Comparison of ENCODE assay signal across 15 cellular contexts in genomic region chr12:69015831-69016230, GRCh38.
DNase-seq lines count a peak whose midpoint lies in the region; TF ChIP-seq lines count a peak whose summit lies in the region.
"Had no signal": no experiment of that assay in that cellular context is flagged by ENCODE, and none has a peak within 500 bp of the region (broad histone marks: within the 10 kb centered on the region; RNA-seq: fewer than 3 reads in every experiment).

No MANE protein-coding gene starts in this region.

- DNase-seq in MM.1S (no peak), NCI-H1417 treated with DMSO at 0.1 percent for 48 hours (lab: John Stamatoyannopoulos, UW) (peak; percentile 4), neural progenitor cell (ENCODE audit: low spot score) (no peak), SJCRH30 (no peak), neuronal stem cell (ENCODE audit: low spot score) (no peak), brain microvascular endothelial cell (no peak)
- DNase-seq: C1 segment of cervical spinal cord; Calu3; CD4-positive, alpha-beta memory T cell; COR-L47; DMS53; DMS79 treated with DMSO at 0.1 percent for 48 hours; GF-D8; GOT3; HCEC 1CT had no signal

- no CpG with 5 or more reads among the region's 6 CpGs for WGBS in neuronal stem cell (ENCODE audit: extremely low coverage in 2 of 2, insufficient read length in 2 of 2, insufficient replicate concordance in 1 of 2), 2 donors

- H2AK5ac ChIP-seq in neuronal stem cell (ENCODE audit: low read depth, low read length): no peak overlapping the region

- H3K27ac Mint-ChIP-seq in neural progenitor cell: no peak overlapping the region
- H3K27ac Mint-ChIP-seq: CD4-positive, alpha-beta memory T cell had no signal

- H3K9me2 ChIP-seq in MM.1S (replicated peaks; ENCODE audit: insufficient read depth, low read length): no peaks in the 10 kb centered on the region

- no peak overlapping the region for H3K23ac ChIP-seq in neuronal stem cell (ENCODE audit: low read depth, low read length, poor library complexity)

- no peak overlapping the region for H2BK120ac ChIP-seq in neuronal stem cell (ENCODE audit: low read depth, low read length)

- no peak for TF ChIP-seq CTCF in MM.1S (IDR thresholded peaks at IDR 0.05; ENCODE audit: low read length)
- TF ChIP-seq CTCF in neural progenitor cell (IDR thresholded peaks at IDR 0.05): no peak
- no peak for TF ChIP-seq CTCF in brain microvascular endothelial cell (IDR thresholded peaks at IDR 0.05; ENCODE audit: low read depth, low read length, missing control alignments)

- H3K4me2 ChIP-seq in MM.1S (ENCODE audit: low read depth, low read length) (no peak overlapping the region), neural progenitor cell (no peak overlapping the region), neuronal stem cell (ENCODE audit: insufficient read depth, low read length, poor library complexity, severe bottlenecking) (no peak overlapping the region)

- no peaks in the 10 kb centered on the region for H3K27me3 Mint-ChIP-seq in neural progenitor cell (ENCODE audit: insufficient read depth, low read depth)

- no peak overlapping the region for H4K8ac ChIP-seq in neuronal stem cell (ENCODE audit: low read depth, low read length)

- H3K4me3 Mint-ChIP-seq in neural progenitor cell: no peak overlapping the region
- H3K4me3 Mint-ChIP-seq: CD4-positive, alpha-beta memory T cell had no signal

- H3K27me3 ChIP-seq in MM.1S (replicated peaks; ENCODE audit: insufficient read depth, low read length) (no peaks in the 10 kb centered on the region), neural progenitor cell (no peaks in the 10 kb centered on the region), SJCRH30 (no peaks in the 10 kb centered on the region), neuronal stem cell (ENCODE audit: control insufficient read depth in 3 of 3, insufficient read depth in 3 of 3, low read depth in 1 of 3, low read length in 3 of 3) (no peaks in the 10 kb centered on the region), brain microvascular endothelial cell (replicated peaks) (no peaks in the 10 kb centered on the region)

- H3K9ac ChIP-seq in MM.1S (ENCODE audit: low read length): no peak overlapping the region
- H3K9ac ChIP-seq in neural progenitor cell: no peak overlapping the region
- no peak overlapping the region for H3K9ac ChIP-seq in neuronal stem cell (ENCODE audit: low read depth, low read length, poor library complexity)

- H3K79me2 ChIP-seq in MM.1S (ENCODE audit: low read length) (no peaks in the 10 kb centered on the region), neural progenitor cell (ENCODE audit: low read depth) (no peaks in the 10 kb centered on the region)

- H3K18ac ChIP-seq in neuronal stem cell (ENCODE audit: low read length): no peak overlapping the region

- H3K36me3 ChIP-seq in MM.1S (replicated peaks; ENCODE audit: insufficient read depth, low read length): no peaks in the 10 kb centered on the region
- no peaks in the 10 kb centered on the region for H3K36me3 ChIP-seq in neural progenitor cell
- H3K36me3 ChIP-seq in SJCRH30: no peaks in the 10 kb centered on the region
- no peaks in the 10 kb centered on the region for H3K36me3 ChIP-seq in neuronal stem cell (replicated peaks in 1 of 2; ENCODE audit: control insufficient read depth in 2 of 2, insufficient read depth in 2 of 2, low read length in 2 of 2)
- no peaks in the 10 kb centered on the region for H3K36me3 ChIP-seq in brain microvascular endothelial cell (replicated peaks)

- no peak overlapping the region for H2BK12ac ChIP-seq in neuronal stem cell (ENCODE audit: low read length)

- H3F3A ChIP-seq in MM.1S (ENCODE audit: insufficient read depth, low read length) (no peaks in the 10 kb centered on the region), neural progenitor cell (ENCODE audit: low read depth) (no peaks in the 10 kb centered on the region)

- H3K9me3 ChIP-seq in MM.1S (replicated peaks; ENCODE audit: insufficient read depth, low read length): no peaks in the 10 kb centered on the region
- H3K9me3 ChIP-seq in neural progenitor cell (ENCODE audit: low read depth): no peaks in the 10 kb centered on the region
- no peaks in the 10 kb centered on the region; the same call in 1 of the 2 replicates for H3K9me3 ChIP-seq in SJCRH30 (replicated peaks)
- H3K9me3 ChIP-seq in neuronal stem cell (replicated peaks in 1 of 2; ENCODE audit: control insufficient read depth in 2 of 2, insufficient read depth in 1 of 2, low read depth in 1 of 2, low read length in 2 of 2): peaks cover 0 to 1% of the 10 kb centered on the region in 2 donors

- no peaks in the 10 kb centered on the region for H3K36me3 Mint-ChIP-seq in neural progenitor cell
- H3K36me3 Mint-ChIP-seq: CD4-positive, alpha-beta memory T cell had no signal

- H3K4me1 Mint-ChIP-seq in neural progenitor cell: no peaks in the 10 kb centered on the region
- H3K4me1 Mint-ChIP-seq: CD4-positive, alpha-beta memory T cell had no signal

- H3K27ac ChIP-seq in MM.1S (ENCODE audit: low read length) (no peak overlapping the region), neural progenitor cell (no peak overlapping the region), SJCRH30 (no peak overlapping the region), neuronal stem cell (replicated peaks; ENCODE audit: low read length) (no peak overlapping the region), brain microvascular endothelial cell (no peak overlapping the region)

- no peaks in the 10 kb centered on the region for H3K79me1 ChIP-seq in neuronal stem cell (ENCODE audit: low read depth, low read length)

- no peak overlapping the region for H3K4me3 ChIP-seq in MM.1S (ENCODE audit: low read length)
- no peak overlapping the region for H3K4me3 ChIP-seq in neural progenitor cell
- no peak overlapping the region for H3K4me3 ChIP-seq in SJCRH30
- no peak overlapping the region for H3K4me3 ChIP-seq in neuronal stem cell (ENCODE audit: low read length in 2 of 2)
- H3K4me3 ChIP-seq in brain microvascular endothelial cell (ENCODE audit: low read depth, low read length): no peak overlapping the region

- H2AFZ ChIP-seq in MM.1S (ENCODE audit: low read length) (peak overlapping the region; percentile 16; the same call in 1 of the 2 replicates), neural progenitor cell (replicated peaks) (peak overlapping the region; percentile 61), neuronal stem cell (ENCODE audit: low read length) (no peak overlapping the region)

- H2BK5ac ChIP-seq in neuronal stem cell (ENCODE audit: low read length): no peak overlapping the region

- H3K4ac ChIP-seq in neuronal stem cell (ENCODE audit: low read length): no peak overlapping the region

- H4K20me1 ChIP-seq in MM.1S (ENCODE audit: insufficient read depth, low read length) (no peaks in the 10 kb centered on the region), neural progenitor cell (ENCODE audit: low read depth) (no peaks in the 10 kb centered on the region)

- peaks cover 10% of the 10 kb centered on the region for H3K9me3 Mint-ChIP-seq in neural progenitor cell

- H4K91ac ChIP-seq in neuronal stem cell (ENCODE audit: low read depth, low read length, poor library complexity): no peak overlapping the region

- H3K14ac ChIP-seq in neuronal stem cell (ENCODE audit: low read length): no peak overlapping the region

- H3K4me1 ChIP-seq in MM.1S (ENCODE audit: low read length): no peaks in the 10 kb centered on the region
- H3K4me1 ChIP-seq in neural progenitor cell: no peaks in the 10 kb centered on the region
- no peaks in the 10 kb centered on the region for H3K4me1 ChIP-seq in SJCRH30
- H3K4me1 ChIP-seq in neuronal stem cell (ENCODE audit: control insufficient read depth in 2 of 2, insufficient read depth in 1 of 2, low read depth in 1 of 2, low read length in 2 of 2): no peaks in the 10 kb centered on the region

- in situ Hi-C loops in brain microvascular endothelial cell (cut with HindIII; ENCODE audit: low pct_ligation_motif_present, low sequenced_read_pairs): no loop called here

- H2BK15ac ChIP-seq in neuronal stem cell (ENCODE audit: low read length): no peak overlapping the region
